ENCODE assay signal across 11 cellular contexts in genomic region chr15:70704166-70704565, GRCh38. TPM values are rescaled to one million over a fixed set of nuclear protein-coding genes. Genes with fewer than 3 reads are reported as not detected.
A peak's percentile ranks its signal among the peaks of the same experiment; 100 is the strongest.
DNase-seq lines count a peak whose midpoint lies in the region; ATAC-seq, FAIRE-seq and TF ChIP-seq lines count a peak whose summit lies in the region.
"Had no signal": no experiment of that assay in that cellular context is flagged by ENCODE, and none has a peak within 500 bp of the region (broad histone marks: within the 10 kb centered on the region; RNA-seq: fewer than 3 reads in every experiment).

No MANE protein-coding gene starts in this region.

- no peak for ATAC-seq in WTC11
- no peak for ATAC-seq in body of pancreas
- no peak for ATAC-seq in HG02571 (IDR thresholded peaks at IDR 0.05; ENCODE audit: unreplicated experiment)
- ATAC-seq: activated CD8-positive, alpha-beta T cell treated with anti-CD3 and anti-CD28 coated beads for 36 hours had no signal

- FAIRE-seq in HTR-8/SVneo (lab: Jason Lieb, UNC), result peak; percentile 81

- WGBS in body of pancreas, 2 donors, result 72 to 75% methylated on average over 2 of the region's 2 CpGs

- CTCF ChIA-PET in WTC11 (lab: Charles Lee), result interaction anchor here (4.3 kb wide), 1 partner anchor 18 kb away, joined by 34 read pairs; no protein-coding TSS in a partner anchor

- H3K9me3 Mint-ChIP-seq in WTC11, result peaks cover 4% of the 10 kb centered on the region
- H3K9me3 Mint-ChIP-seq in nephron, result peaks cover 4% of the 10 kb centered on the region
- H3K9me3 Mint-ChIP-seq: activated CD8-positive, alpha-beta T cell treated with anti-CD3 and anti-CD28 coated beads for 36 hours had no signal

- no peak overlapping the region for H3K9ac ChIP-seq in BLaER1

- H3K27ac ChIP-seq in BLaER1 (no peak overlapping the region), body of pancreas (no peak overlapping the region)

- H3K4me3 ChIP-seq in BLaER1 (no peak overlapping the region), body of pancreas (no peak overlapping the region)

- no peak for DNase-seq in HTR-8/SVneo (ENCODE audit: insufficient read length, low spot score)
- DNase-seq in WTC11 (ENCODE audit: low spot score), result no peak
- DNase-seq in NCI-H774 (lab: John Stamatoyannopoulos, UW), result no peak
- DNase-seq in MV-4-11 (lab: John Stamatoyannopoulos, UW), result no peak
- no peak for DNase-seq in body of pancreas
- DNase-seq: activated CD8-positive, alpha-beta T cell treated with anti-CD3 and anti-CD28 coated beads for 36 hours; Calu3; islet precursor cell had no signal

- H3K4me3 Mint-ChIP-seq in WTC11 (no peak overlapping the region), nephron (no peak overlapping the region)
- H3K4me3 Mint-ChIP-seq: activated CD8-positive, alpha-beta T cell treated with anti-CD3 and anti-CD28 coated beads for 36 hours had no signal

- POLR2A ChIA-PET in WTC11 (lab: Charles Lee), result no interaction called here

- H3K4me1 ChIP-seq in BLaER1 (peaks cover 27% of the 10 kb centered on the region), body of pancreas (peaks cover 19% of the 10 kb centered on the region)

- H3K27me3 ChIP-seq in BLaER1 (no peaks in the 10 kb centered on the region), body of pancreas (no peaks in the 10 kb centered on the region)

- H3K9me3 ChIP-seq in BLaER1, result 0 out of 2 replicates have a peak, but pooled peaks cover 6% of the 10 kb centered on the region
- no peaks in the 10 kb centered on the region for H3K9me3 ChIP-seq in body of pancreas

- peaks cover 2% of the 10 kb centered on the region; the same call in 1 of the 2 replicates for H3K27me3 Mint-ChIP-seq in WTC11 (ENCODE audit: low read depth)
- no peaks in the 10 kb centered on the region for H3K27me3 Mint-ChIP-seq in nephron (ENCODE audit: low read depth)

- H3K36me3 ChIP-seq in BLaER1 (no peaks in the 10 kb centered on the region), body of pancreas (replicated peaks in 1 of 2; ENCODE audit: insufficient read depth in 1 of 2, low read depth in 2 of 2) (no peaks in the 10 kb centered on the region)

- no peaks in the 10 kb centered on the region for H4K20me1 ChIP-seq in BLaER1

- H3K4me2 ChIP-seq in BLaER1, result peak overlapping the region; percentile 52

- intact Hi-C loops in body of pancreas (cut with DNase I), result no loop called here

- H3K36me3 Mint-ChIP-seq in WTC11, result no peaks in the 10 kb centered on the region
- no peaks in the 10 kb centered on the region for H3K36me3 Mint-ChIP-seq in nephron (ENCODE audit: low read depth)

- H3K27ac Mint-ChIP-seq in WTC11, result peak overlapping the region; percentile 16; the same call in 1 of the 2 replicates
- peak overlapping the region; percentile 82 to 87 (median 84) for H3K27ac Mint-ChIP-seq in nephron
- H3K27ac Mint-ChIP-seq: activated CD8-positive, alpha-beta T cell treated with anti-CD3 and anti-CD28 coated beads for 36 hours had no signal

- H3K4me1 Mint-ChIP-seq in WTC11, result peaks cover 54% of the 10 kb centered on the region
- peaks cover 45% of the 10 kb centered on the region for H3K4me1 Mint-ChIP-seq in nephron

- TF ChIP-seq POLR2A in body of pancreas (IDR thresholded peaks at IDR 0.05), result no peak

- TF ChIP-seq CTCF in WTC11 (IDR thresholded peaks at IDR 0.05) (no peak), nephron (IDR thresholded peaks at IDR 0.05; ENCODE audit: unreplicated experiment in 3 of 3) (no peak), body of pancreas (IDR thresholded peaks at IDR 0.05) (no peak)

TF ChIP-seq in WTC11, 78 proteins besides CTCF, POLR2A, EP300 and RAD21 (continues in another document):
- TF ChIP-seq GABPB1 (CRISPR knock-in tag; IDR thresholded peaks at IDR 0.05) (no peak), E2F5 (CRISPR knock-in tag; IDR thresholded peaks at IDR 0.05) (no peak), STAT6 (CRISPR knock-in tag; conservative IDR thresholded peaks at IDR 0.05; ENCODE audit: low read depth) (no peak), E2F4 (CRISPR knock-in tag; IDR thresholded peaks at IDR 0.05; ENCODE audit: borderline replicate concordance, low read depth) (no peak), MXD4 (CRISPR knock-in tag; IDR thresholded peaks at IDR 0.05; ENCODE audit: borderline replicate concordance) (no peak), ETV6 (CRISPR knock-in tag; IDR thresholded peaks at IDR 0.05) (no peak), NR1H2 (CRISPR knock-in tag; IDR thresholded peaks at IDR 0.05) (no peak), PREB (CRISPR knock-in tag; IDR thresholded peaks at IDR 0.05; ENCODE audit: borderline replicate concordance) (no peak), MAX (CRISPR knock-in tag; IDR thresholded peaks at IDR 0.05) (no peak), ZMAT4 (CRISPR knock-in tag; IDR thresholded peaks at IDR 0.05) (no peak)

RNA-seq across cellular contexts. Expression of gene UACA, which starts 59.2 kb away (rescaled TPM):
- total RNA-seq in WTC11 (2021) (37.3 to 44.8 TPM (median 42.7 TPM) in 3 replicates), body of pancreas (10 to 100 TPM; 22.4 to 27.2 TPM)
